ENCODE assay signal across 9 cellular contexts in the genomic region with DNA sequence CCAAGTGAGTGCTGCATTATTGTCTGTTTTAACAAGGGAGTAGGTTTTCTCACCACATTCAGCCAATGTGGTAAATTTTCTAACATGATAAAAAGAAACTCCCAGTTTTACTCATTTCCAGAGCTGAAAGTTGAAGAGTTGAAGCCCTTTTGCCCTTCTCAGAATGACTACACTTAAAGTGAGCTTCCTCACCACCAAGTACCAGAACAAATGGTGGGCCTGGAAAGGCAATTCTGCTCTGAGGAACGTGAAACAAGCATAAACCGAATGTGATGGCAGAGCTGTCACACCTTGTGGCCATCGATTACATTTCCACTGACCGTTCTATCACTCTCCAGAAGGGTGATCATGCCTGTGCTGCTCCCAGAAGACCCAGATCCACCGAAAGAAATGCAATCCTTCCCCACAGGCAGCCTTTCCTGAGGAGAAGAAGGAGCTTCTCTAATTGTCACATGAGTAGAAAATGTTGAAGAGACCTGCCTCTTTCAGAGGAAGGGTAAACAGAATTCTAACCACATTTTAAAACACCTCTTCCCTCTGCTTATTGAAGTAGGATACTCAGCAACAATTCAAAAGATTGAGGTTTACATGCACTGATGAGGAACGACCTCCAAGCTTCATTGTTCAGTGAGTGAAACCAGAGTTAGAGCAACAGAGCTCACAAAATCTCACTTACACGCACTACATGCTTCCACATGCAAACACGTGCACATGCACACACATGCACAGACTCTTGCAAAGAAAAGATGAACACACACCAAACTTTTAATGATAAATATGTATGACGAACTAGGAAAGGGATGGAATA. TPM values are rescaled to one million over a fixed set of nuclear protein-coding genes. Genes with fewer than 3 reads are reported as not detected.
DNase-seq lines count a peak whose midpoint lies in the region; ATAC-seq and TF ChIP-seq lines count a peak whose summit lies in the region.
"Had no signal": no experiment of that assay in that cellular context is flagged by ENCODE, and none has a peak within 500 bp of the region (broad histone marks: within the 10 kb centered on the region; RNA-seq: fewer than 3 reads in every experiment).

No MANE protein-coding gene starts in this region.

- H3K27me3 Mint-ChIP-seq in CD8-positive, alpha-beta T cell (ENCODE audit: low read depth), result peaks cover 21% of the 10 kb centered on the region
- H3K27me3 Mint-ChIP-seq in T-helper 1 cell treated with Interleukin-12 subunit alpha and Interleukin-12 subunit beta and Interleukin-4 antibody, amounts not matched to agents 30 μg/mL and 1 μg/mL, for 36 hours (ENCODE audit: low read depth), result peaks cover 58% of the 10 kb centered on the region

- H3K4me1 Mint-ChIP-seq in CD8-positive, alpha-beta T cell (ENCODE audit: low read depth), result peaks cover 36% of the 10 kb centered on the region
- peaks cover 46% of the 10 kb centered on the region for H3K4me1 Mint-ChIP-seq in T-helper 1 cell treated with Interleukin-12 subunit alpha and Interleukin-12 subunit beta and Interleukin-4 antibody, amounts not matched to agents 30 μg/mL and 1 μg/mL, for 36 hours (ENCODE audit: low read depth)

- H3K36me3 Mint-ChIP-seq in CD8-positive, alpha-beta T cell, result no peaks in the 10 kb centered on the region
- peaks cover 9% of the 10 kb centered on the region for H3K36me3 Mint-ChIP-seq in T-helper 1 cell treated with Interleukin-12 subunit alpha and Interleukin-12 subunit beta and Interleukin-4 antibody, amounts not matched to agents 30 μg/mL and 1 μg/mL, for 36 hours (ENCODE audit: low read depth)

- H3K36me3 ChIP-seq in CD8-positive, alpha-beta T cell (ENCODE audit: insufficient read depth, low read length), result no peaks in the 10 kb centered on the region
- H3K36me3 ChIP-seq in breast epithelium, result no peaks in the 10 kb centered on the region

- no peak for TF ChIP-seq CTCF in CD8-positive, alpha-beta T cell (IDR thresholded peaks at IDR 0.05)
- TF ChIP-seq CTCF in foreskin keratinocyte (conservative IDR thresholded peaks at IDR 0.05), result no peak
- TF ChIP-seq CTCF in breast epithelium (IDR thresholded peaks at IDR 0.05), result no peak

- CTCF ChIA-PET in CD8-positive, alpha-beta T cell (lab: Charles Lee), result interaction anchor here (1.0 to 1.5 kb wide), 3 partner anchors 10 to 214 kb away, joined by 3 to 5 read pairs (median 3); no protein-coding TSS in a partner anchor

- H3K9me3 ChIP-seq in CD8-positive, alpha-beta T cell (ENCODE audit: low read length), result no peaks in the 10 kb centered on the region
- H3K9me3 ChIP-seq in breast epithelium, result peaks cover 0 to 5% of the 10 kb centered on the region in 2 donors

- POLR2A ChIA-PET in CD8-positive, alpha-beta T cell (lab: Charles Lee), result interaction anchor here (0.9 to 1.3 kb wide), 2 partner anchors 23 to 28 kb away, joined by 4 to 5 read pairs; partner anchors contain the start of gene LZTFL1

- intact Hi-C loops in CD8-positive, alpha-beta T cell (cut with DNase I, micrococcal nuclease), result no loop called here
- intact Hi-C loops in breast epithelium (cut with DNase I; ENCODE audit: low total_unique reads), result no loop called here

- H3K9me3 Mint-ChIP-seq in CD8-positive, alpha-beta T cell, result peaks cover 3% of the 10 kb centered on the region
- H3K9me3 Mint-ChIP-seq in T-helper 1 cell treated with Interleukin-12 subunit alpha and Interleukin-12 subunit beta and Interleukin-4 antibody, amounts not matched to agents 30 μg/mL and 1 μg/mL, for 36 hours, result peaks cover 13% of the 10 kb centered on the region

- DNase-seq in CD8-positive, alpha-beta T cell, result no peak
- no peak for DNase-seq in foreskin keratinocyte
- no peak for DNase-seq in NCI-H1105 treated with DMSO at 0.1 percent for 48 hours (lab: John Stamatoyannopoulos, UW)
- DNase-seq in GF-D8 (lab: John Stamatoyannopoulos, UW), result no peak
- no peak for DNase-seq in breast epithelium (ENCODE audit: low spot score in 2 of 2)

- H3K4me3 Mint-ChIP-seq in CD8-positive, alpha-beta T cell, result peak overlapping the region; percentile 20
- H3K4me3 Mint-ChIP-seq in T-helper 1 cell treated with Interleukin-12 subunit alpha and Interleukin-12 subunit beta and Interleukin-4 antibody, amounts not matched to agents 30 μg/mL and 1 μg/mL, for 36 hours, result peak overlapping the region; percentile 45

- peaks cover 21% of the 10 kb centered on the region for H3K4me1 ChIP-seq in CD8-positive, alpha-beta T cell (ENCODE audit: insufficient read depth, low read length)
- H3K4me1 ChIP-seq in foreskin keratinocyte, result no peaks in the 10 kb centered on the region
- H3K4me1 ChIP-seq in breast epithelium, result no peaks in the 10 kb centered on the region

- no peak overlapping the region for H3K4me3 ChIP-seq in CD8-positive, alpha-beta T cell (ENCODE audit: low read depth, low read length)
- H3K4me3 ChIP-seq in breast epithelium, result no peak overlapping the region

- H3K27me3 ChIP-seq in CD8-positive, alpha-beta T cell (ENCODE audit: insufficient read depth, low read length), result peaks cover 3% of the 10 kb centered on the region
- peaks cover 74% of the 10 kb centered on the region for H3K27me3 ChIP-seq in foreskin keratinocyte
- H3K27me3 ChIP-seq in breast epithelium, result no peaks in the 10 kb centered on the region

- no peak for TF ChIP-seq POLR2A in breast epithelium (IDR thresholded peaks at IDR 0.05)

- ATAC-seq in CD8-positive, alpha-beta T cell, result peak; percentile 25
- ATAC-seq in GM18909 (IDR thresholded peaks at IDR 0.05; ENCODE audit: poor library complexity, unreplicated experiment) (peak; percentile 64), HG02885 (IDR thresholded peaks at IDR 0.05; ENCODE audit: poor library complexity, unreplicated experiment) (peak; percentile 67), foreskin keratinocyte (no peak)

- H3K27ac ChIP-seq in CD8-positive, alpha-beta T cell (ENCODE audit: low read depth, low read length), result no peak overlapping the region
- H3K27ac ChIP-seq in foreskin keratinocyte (no peak overlapping the region), breast epithelium (no peak overlapping the region)

- no peak overlapping the region for H3K27ac Mint-ChIP-seq in CD8-positive, alpha-beta T cell
- peak overlapping the region; percentile 72 for H3K27ac Mint-ChIP-seq in T-helper 1 cell treated with Interleukin-12 subunit alpha and Interleukin-12 subunit beta and Interleukin-4 antibody, amounts not matched to agents 30 μg/mL and 1 μg/mL, for 36 hours

RNA-seq across cellular contexts. Expression of gene CCR9, which starts 21.4 kb away (rescaled TPM):
- total RNA-seq in CD8-positive, alpha-beta T cell, result 10 to 100 TPM; 23.4 to 25.0 TPM
- total RNA-seq in foreskin keratinocyte (not detected in 2 replicates), breast epithelium (not detected)
- polyA plus RNA-seq in foreskin keratinocyte, result not detected in 2 replicates
- total RNA-seq: dermis microvascular lymphatic vessel endothelial cell had no signal

RNA-seq across cellular contexts. Expression of gene LZTFL1, which starts 23.0 kb away (rescaled TPM):
- total RNA-seq in CD8-positive, alpha-beta T cell, result 10 to 100 TPM in 1 of 2 experiments, 1 to 10 TPM in 1; 10.0 TPM
- total RNA-seq in foreskin keratinocyte (9.9 and 11.5 TPM in 2 replicates), breast epithelium (10 to 100 TPM; 17.0 to 39.2 (median 22.1) TPM)
- polyA plus RNA-seq in foreskin keratinocyte, result 6.4 and 6.6 TPM in 2 replicates

Comparison
In these comparisons a context has a peak if more than half of its experiments do, and no peak if none do; other contexts are left out.
1. RNA of gene CCR9, which starts 21.4 kb away (total RNA-seq): 23.4 to 25.0 TPM in CD8-positive, alpha-beta T cell; not detected in foreskin keratinocyte and not detected in breast epithelium; every median in the first group is over 10 times any median in the second.